ENCODE assay signal across 22 cellular contexts in the genomic region with DNA sequence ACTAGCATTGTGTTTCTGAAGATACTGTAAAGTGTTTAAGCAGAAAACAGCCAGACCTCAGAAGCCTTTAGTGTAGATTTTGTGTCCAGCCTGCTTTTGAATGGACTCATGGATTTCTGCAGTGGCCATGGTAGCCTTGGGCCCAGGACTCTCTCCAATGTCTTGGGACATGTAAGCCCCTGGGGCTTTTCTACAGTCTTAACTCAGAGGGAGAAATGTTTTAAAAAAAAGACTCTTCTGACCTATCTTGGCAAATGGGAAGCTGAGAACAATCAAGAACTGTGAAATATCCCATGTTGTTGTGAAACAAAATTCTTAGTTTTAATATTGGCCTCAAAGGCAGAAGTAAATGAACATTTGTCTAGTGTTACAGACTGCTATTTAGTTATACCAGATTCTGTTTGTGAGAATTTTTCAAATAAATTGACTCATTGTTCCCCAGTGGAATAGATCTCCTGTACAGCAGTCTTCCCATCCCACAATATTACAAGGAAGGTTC.
"Had no signal": no experiment of that assay in that cellular context is flagged by ENCODE, and none has a peak within 500 bp of the region (broad histone marks: within the 10 kb centered on the region; RNA-seq: fewer than 3 reads in every experiment).

No MANE protein-coding gene starts in this region.

- ATAC-seq: mucosa of descending colon; stimulated activated naive B cell treated with anti-CD40 and anti-IgM and Interleukin-4, amounts not matched to agents 10 μg/mL and 1 μg/mL and 100 μg/mL, for 72 hours; stimulated activated naive CD8-positive, alpha-beta T cell treated with anti-CD3 and anti-CD28 coated beads, Interleukin-15, amount 100 ng/mL, for 72 hours; upper lobe of right lung had no signal

- H3K27me3 Mint-ChIP-seq: naive B cell; stimulated activated naive B cell treated with anti-CD40 and anti-IgM and Interleukin-4, amounts not matched to agents 10 μg/mL and 1 μg/mL and 100 μg/mL, for 72 hours; stimulated activated naive CD8-positive, alpha-beta T cell treated with anti-CD3 and anti-CD28 coated beads, Interleukin-15, amount 100 ng/mL, for 72 hours had no signal

- H3K9me3 Mint-ChIP-seq: mesothelial cell of epicardium; naive B cell; nephron; neural progenitor cell; stimulated activated naive B cell treated with anti-CD40 and anti-IgM and Interleukin-4, amounts not matched to agents 10 μg/mL and 1 μg/mL and 100 μg/mL, for 72 hours had no signal

- H2AFZ ChIP-seq: neural progenitor cell, parathyroid adenoma had no signal

- H3K27me3 ChIP-seq: esophagus squamous epithelium, neural progenitor cell, right atrium auricular region, spleen, suprapubic skin, transverse colon, upper lobe of right lung, uterus had no signal

- H3K4me1 ChIP-seq: esophagus squamous epithelium, parathyroid adenoma, prostate gland, right atrium auricular region, spleen, suprapubic skin, upper lobe of right lung, uterus had no signal

- H3K9me3 ChIP-seq: esophagus squamous epithelium, mucosa of descending colon, prostate gland, right atrium auricular region, spleen, suprapubic skin, transverse colon, upper lobe of right lung, uterus had no signal

- H3K9ac ChIP-seq: neural progenitor cell, parathyroid adenoma had no signal

- DNase-seq: dermis blood vessel endothelial cell; effector memory CD4-positive, alpha-beta T cell; esophagus squamous epithelium; head of caudate nucleus; mesenchymal stem cell; mucosa of descending colon; naive B cell; spleen; stimulated activated naive B cell treated with anti-CD40 and anti-IgM and Interleukin-4, amounts not matched to agents 10 μg/mL and 1 μg/mL and 100 μg/mL, for 72 hours; stimulated activated naive CD8-positive, alpha-beta T cell treated with anti-CD3 and anti-CD28 coated beads, Interleukin-15, amount 100 ng/mL, for 72 hours; transverse colon; upper lobe of right lung; uterus had no signal

- H3K4me1 Mint-ChIP-seq: mesothelial cell of epicardium had no signal

- H3K36me3 ChIP-seq: esophagus squamous epithelium, neural progenitor cell, prostate gland, right atrium auricular region, spleen, suprapubic skin, transverse colon, upper lobe of right lung, uterus had no signal

- H3K4me3 Mint-ChIP-seq: mesothelial cell of epicardium; naive B cell; nephron; neural progenitor cell; stimulated activated naive B cell treated with anti-CD40 and anti-IgM and Interleukin-4, amounts not matched to agents 10 μg/mL and 1 μg/mL and 100 μg/mL, for 72 hours; stimulated activated naive CD8-positive, alpha-beta T cell treated with anti-CD3 and anti-CD28 coated beads, Interleukin-15, amount 100 ng/mL, for 72 hours had no signal

- H3K36me3 Mint-ChIP-seq: mesothelial cell of epicardium; neural progenitor cell; stimulated activated naive B cell treated with anti-CD40 and anti-IgM and Interleukin-4, amounts not matched to agents 10 μg/mL and 1 μg/mL and 100 μg/mL, for 72 hours had no signal

- H3K27ac ChIP-seq: coronary artery, esophagus squamous epithelium, neural progenitor cell, parathyroid adenoma, prostate gland, right atrium auricular region, skin epidermis, spleen, suprapubic skin, transverse colon, upper lobe of right lung, uterus had no signal

- H3K27ac Mint-ChIP-seq: mesothelial cell of epicardium; nephron; neural progenitor cell; stimulated activated naive B cell treated with anti-CD40 and anti-IgM and Interleukin-4, amounts not matched to agents 10 μg/mL and 1 μg/mL and 100 μg/mL, for 72 hours had no signal

- H3K4me3 ChIP-seq: coronary artery, esophagus squamous epithelium, mucosa of descending colon, neural progenitor cell, prostate gland, right atrium auricular region, skin epidermis, spleen, suprapubic skin, transverse colon, upper lobe of right lung, uterus had no signal

- H3K79me2 ChIP-seq: parathyroid adenoma had no signal

- H3K4me2 ChIP-seq: neural progenitor cell had no signal
